Comparison of ENCODE assay signal across 17 cellular contexts in the genomic region with DNA sequence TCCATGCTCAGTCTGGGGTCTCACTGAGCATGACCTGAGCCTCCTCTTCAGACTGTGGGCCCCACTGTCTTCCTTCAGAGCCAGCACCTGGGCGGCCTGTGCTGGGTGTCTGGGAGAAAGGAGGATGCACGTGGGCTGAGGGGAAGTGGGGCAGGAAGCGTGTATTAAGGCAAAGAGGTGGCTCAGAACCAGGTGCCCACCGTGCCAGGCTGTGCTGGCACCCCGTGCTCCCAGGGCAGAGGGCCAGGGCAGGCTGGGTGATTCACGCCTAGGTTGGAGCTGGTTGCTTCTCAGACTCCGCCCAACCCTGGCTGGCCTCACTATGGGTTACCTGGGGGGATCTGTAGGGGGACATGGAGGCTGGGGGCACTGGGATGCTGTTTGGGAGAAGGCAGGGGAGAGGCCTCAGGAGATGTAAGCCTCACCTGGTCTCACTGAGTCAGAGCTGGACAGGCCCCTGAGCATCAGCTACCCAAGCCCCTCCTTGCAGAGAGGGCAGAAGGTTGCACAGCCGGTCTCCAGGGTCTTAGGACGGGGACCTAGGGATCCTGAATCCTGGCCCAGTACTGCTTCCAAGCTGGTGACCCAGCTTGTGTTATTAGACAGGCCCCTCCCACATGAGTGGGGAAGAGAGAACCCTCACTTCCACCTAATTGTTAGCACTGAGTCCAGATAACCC. TPM values are rescaled to one million over a fixed set of nuclear protein-coding genes. Genes with fewer than 3 reads are reported as not detected.
DNase-seq lines count a peak whose midpoint lies in the region; ATAC-seq, FAIRE-seq and TF ChIP-seq lines count a peak whose summit lies in the region.
"Had no signal": no experiment of that assay in that cellular context is flagged by ENCODE, and none has a peak within 500 bp of the region (broad histone marks: within the 10 kb centered on the region; RNA-seq: fewer than 3 reads in every experiment).

No MANE protein-coding gene starts in this region.

- no peak overlapping the region for H3K56ac ChIP-seq in H1 (replicated peaks; ENCODE audit: insufficient read length, low read depth, low read length)

- no peak overlapping the region for H3K4ac ChIP-seq in H1 (replicated peaks; ENCODE audit: insufficient read length, low read depth, low read length)

- no peak overlapping the region for H2BK15ac ChIP-seq in H1 (ENCODE audit: low read length)

- no peaks in the 10 kb centered on the region for H3K36me3 ChIP-seq in HEK293 (ENCODE audit: control insufficient read depth in 2 of 2, insufficient read depth in 1 of 2, low read length in 2 of 2)
- no peaks in the 10 kb centered on the region for H3K36me3 ChIP-seq in H1 (ENCODE audit: control insufficient read depth in 2 of 4, insufficient read depth in 4 of 4, low read length in 3 of 4)
- no peaks in the 10 kb centered on the region for H3K36me3 ChIP-seq in osteoblast (ENCODE audit: insufficient read depth, low read length)
- H3K36me3 ChIP-seq: heart right ventricle had no signal

- TF ChIP-seq POLR2A in H1 (IDR thresholded peaks at IDR 0.05; ENCODE audit: control extremely low read depth in 1 of 2, low read depth in 2 of 2, low read length in 2 of 2) = no peak

- ATAC-seq in GM19324 (IDR thresholded peaks at IDR 0.05; ENCODE audit: low FRiP score, unreplicated experiment) = no peak
- ATAC-seq in GM18520 (IDR thresholded peaks at IDR 0.05; ENCODE audit: unreplicated experiment) = no peak
- ATAC-seq: heart right ventricle, mucosa of descending colon had no signal

- no peak overlapping the region for H3K9ac ChIP-seq in H1 (replicated peaks in 1 of 4; ENCODE audit: extremely low read depth in 1 of 4, low read depth in 3 of 4, low read length in 3 of 4)

- no peak overlapping the region for H2BK20ac ChIP-seq in H1 (ENCODE audit: low read length)

- H3K18ac ChIP-seq in H1 (ENCODE audit: extremely low read depth, low read length) = no peak overlapping the region

- no peak for TF ChIP-seq RAD21 in H1 (IDR thresholded peaks at IDR 0.05 in 1 of 2, conservative IDR thresholded peaks at IDR 0.05 in 1 of 2; ENCODE audit: low read depth in 2 of 2, low read length in 2 of 2)

- no peaks in the 10 kb centered on the region for H4K20me1 ChIP-seq in H1 (replicated peaks in 1 of 2; ENCODE audit: control insufficient read depth in 1 of 2, insufficient read depth in 2 of 2, low read length in 2 of 2)
- H4K20me1 ChIP-seq in osteoblast (ENCODE audit: insufficient read depth, low read length) = no peaks in the 10 kb centered on the region

- no peak overlapping the region for H4K8ac ChIP-seq in H1 (ENCODE audit: extremely low read depth, insufficient read depth, low read length)

- H4K91ac ChIP-seq in H1 (replicated peaks; ENCODE audit: insufficient read length, low read length) = no peak overlapping the region

- H3K23ac ChIP-seq in H1 (ENCODE audit: insufficient read length) = no peak overlapping the region

- H3K4me2 ChIP-seq in H1 (ENCODE audit: insufficient read depth in 1 of 2, low read depth in 2 of 2, low read length in 2 of 2) (no peak overlapping the region), osteoblast (ENCODE audit: insufficient read depth, low read length) (no peak overlapping the region)

- no peaks in the 10 kb centered on the region for H3K23me2 ChIP-seq in H1 (ENCODE audit: low read depth, low read length)

- H2BK120ac ChIP-seq in H1 (replicated peaks; ENCODE audit: low read depth, low read length) = no peak overlapping the region

- H3K79me2 ChIP-seq in H1 (ENCODE audit: control insufficient read depth in 1 of 2, insufficient read depth in 2 of 2, low read length in 2 of 2) = no peaks in the 10 kb centered on the region
- H3K79me2 ChIP-seq in osteoblast (ENCODE audit: insufficient read depth, low read length) = no peaks in the 10 kb centered on the region

- no peak overlapping the region for H4K5ac ChIP-seq in H1 (ENCODE audit: insufficient read length, low read depth, low read length)

- H3K27me3 ChIP-seq in H1 (replicated peaks in 1 of 4; ENCODE audit: control insufficient read depth in 3 of 4, extremely low read depth in 1 of 4, insufficient read depth in 3 of 4, low read length in 3 of 4) (no peaks in the 10 kb centered on the region), osteoblast (ENCODE audit: insufficient read depth, low read length) (no peaks in the 10 kb centered on the region)

- no peak for TF ChIP-seq CTCF in HEK293 (tag by site-specific recombination; IDR thresholded peaks at IDR 0.05)
- no peak for TF ChIP-seq CTCF in H1 (IDR thresholded peaks at IDR 0.05; ENCODE audit: control extremely low read depth in 1 of 3, insufficient read depth in 1 of 3, low read depth in 1 of 3, low read length in 3 of 3)
- no peak for TF ChIP-seq CTCF in osteoblast (IDR thresholded peaks at IDR 0.05; ENCODE audit: extremely low read depth, low read depth, low read length)

- DNase-seq in A172 (ENCODE audit: low spot score) = peak; percentile 43
- DNase-seq in H1 (ENCODE audit: low read depth in 1 of 2, low spot score in 2 of 2) = no peak
- no peak for DNase-seq in osteoblast (ENCODE audit: insufficient read length, low spot score, missing footprints)
- no peak for DNase-seq in SW 1271 (lab: John Stamatoyannopoulos, UW)
- DNase-seq in kidney tubule cell (ENCODE audit: low spot score) = no peak
- DNase-seq: activated CD4-positive, alpha-beta memory T cell treated with anti-CD3 and anti-CD28 coated beads, Interleukin-2, amount 10 ng/mL, durations not matched to agents 7 days and 5 days; DMS 273 treated with DMSO at 0.1 percent for 48 hours; heart right ventricle; mucosa of descending colon; NCI-H2081; NCI-H526 treated with DMSO at 0.1 percent for 48 hours; occipital lobe had no signal

- no peak overlapping the region for H2AFZ ChIP-seq in H1 (ENCODE audit: low read length)
- peak overlapping the region; percentile 59 for H2AFZ ChIP-seq in osteoblast (ENCODE audit: low read length)

- CTCF ChIA-PET in HEK293 (lab: Yijun Ruan, JAX) (no interaction called here), H1 (lab: Charles Lee; ENCODE audit: partially characterized antibody) (interaction anchor here (1.0 to 2.8 kb wide), 7 partner anchors 10 to 88 kb away, joined by 3 to 14 read pairs (median 4); no protein-coding TSS in a partner anchor)

- no peak for TF ChIP-seq EP300 in H1 (IDR thresholded peaks at IDR 0.05; ENCODE audit: borderline replicate concordance in 1 of 2, low read depth in 2 of 2, low read length in 2 of 2)

- no peak overlapping the region for H3K14ac ChIP-seq in H1 (ENCODE audit: insufficient read length)

- 73% methylated on average over 8 of the region's 9 CpGs; no CpG with 5 or more reads in 1 of the 2 experiments for WGBS in H1 (ENCODE audit: extremely low coverage in 1 of 2, insufficient coverage in 1 of 2, insufficient read length in 1 of 2, insufficient replicate concordance in 2 of 2, low coverage in 1 of 2, low lambda C conversion rate in 2 of 2, missing lambda C conversion rate in 1 of 2), 2 experiments

- H2BK12ac ChIP-seq in H1 (ENCODE audit: low read depth, low read length) = no peak overlapping the region

- H3K4me1 ChIP-seq in HEK293 (ENCODE audit: control insufficient read depth, insufficient read depth, low read length) (no peaks in the 10 kb centered on the region), H1 (replicated peaks in 1 of 4; ENCODE audit: control insufficient read depth in 3 of 4, insufficient read depth in 4 of 4, low read length in 3 of 4) (peaks cover 0 to 6% (median 2%) of the 10 kb centered on the region in 4 experiments; a peak in 4 of 7 replicates), osteoblast (ENCODE audit: insufficient read depth, low read length) (peaks cover 21% of the 10 kb centered on the region)

- H3K4me3 ChIP-seq in HEK293 (ENCODE audit: low read depth, low read length) = no peak overlapping the region
- H3K4me3 ChIP-seq in H1 (ENCODE audit: extremely low read depth in 1 of 4, insufficient read depth in 2 of 4, low read depth in 3 of 4, low read length in 4 of 4) = no peak overlapping the region
- H3K4me3 ChIP-seq in osteoblast (ENCODE audit: insufficient read depth, low read length) = no peak overlapping the region
- H3K4me3 ChIP-seq: heart right ventricle, mucosa of descending colon had no signal

- H3K9me3 ChIP-seq in HEK293 (ENCODE audit: control insufficient read depth, insufficient read depth, low read depth, low read length) (no peaks in the 10 kb centered on the region), H1 (ENCODE audit: insufficient read depth in 2 of 2, low read depth in 1 of 2, low read length in 1 of 2) (peaks cover 2 to 3% of the 10 kb centered on the region in 2 experiments; a peak in 1 of 4 replicates), osteoblast (ENCODE audit: low read depth, low read length) (peaks cover 6% of the 10 kb centered on the region)
- H3K9me3 ChIP-seq: mucosa of descending colon had no signal

- FAIRE-seq in H1 (lab: Jason Lieb, UNC) = no peak
- FAIRE-seq: kidney had no signal

- POLR2A ChIA-PET in HEK293 (lab: Yijun Ruan, JAX) (interaction anchor here (1.7 kb wide), 1 partner anchor 26 kb away, joined by 11 read pairs; no protein-coding TSS in a partner anchor), H1 (lab: Charles Lee; ENCODE audit: partially characterized antibody) (interaction anchor here (1.0 kb wide), 1 partner anchor 11 kb away, joined by 3 read pairs; no protein-coding TSS in a partner anchor)

- H3K27ac ChIP-seq in HEK293 (ENCODE audit: extremely low read depth, low read depth, low read length) = no peak overlapping the region
- H3K27ac ChIP-seq in H1 (ENCODE audit: low read depth, low read length) = no peak overlapping the region
- H3K27ac ChIP-seq in osteoblast (ENCODE audit: low read depth, low read length) = no peak overlapping the region
- H3K27ac ChIP-seq: heart right ventricle had no signal

- H2AK5ac ChIP-seq in H1 (ENCODE audit: low read depth, low read length) = no peak overlapping the region

- H2BK5ac ChIP-seq in H1 (ENCODE audit: low read depth, low read length) = peak overlapping the region; percentile 35

- no peaks in the 10 kb centered on the region for H3K79me1 ChIP-seq in H1 (ENCODE audit: low read depth, low read length)

TF ChIP-seq in HEK293, 187 proteins besides CTCF, POLR2A, EP300 and RAD21 (continues in another document):
- TF ChIP-seq ZNF530 (tag by site-specific recombination; IDR thresholded peaks at IDR 0.05; ENCODE audit: low read depth) = no peak
- TF ChIP-seq ZFHX2 (tag by site-specific recombination; conservative IDR thresholded peaks at IDR 0.05) = no peak

TF ChIP-seq in H1, 55 proteins besides CTCF, POLR2A, EP300 and RAD21 (continues in another document):
- no peak for TF ChIP-seq HDAC2 (IDR thresholded peaks at IDR 0.05; ENCODE audit: borderline replicate concordance in 1 of 2, low read depth in 2 of 2, low read length in 2 of 2)

RNA-seq across cellular contexts. Expression of a gene that starts 18.6 kb away (rescaled TPM):
- total RNA-seq in A172 (2014; rRNA removed; shearing (Covaris generic)) = 1.7 and 3.5 TPM in 2 replicates
- total RNA-seq in H1 (2021; fragmentation: NEBNext Ultra II Directional; extraction: Animal tissue kit (Norgen Biotek cat#: 25700)) = 0.30 and 0.33 TPM in 2 replicates
- polyA plus RNA-seq in H1 (2011; rRNA removed) = 0.20 and 0.38 TPM in 2 replicates
- polyA plus RNA-seq in H1 (2011; cell fraction: cytosol; rRNA removed) = 0.22 TPM
- polyA plus RNA-seq in H1 (2011; cell fraction: nucleus; rRNA removed) = 0.40 TPM
- polyA plus RNA-seq in H1 (2012, experiment 1 of 2) = 0.20 to 0.45 TPM (median 0.29 TPM) in 4 replicates
- 0.24 TPM for polyA plus RNA-seq in H1 (2012, experiment 2 of 2)
- 0.41 TPM for polyA plus RNA-seq in H1 (2013, experiment 1 of 2)
- polyA plus RNA-seq in H1 (2013, experiment 2 of 2) = 0.31 TPM
- 0.20 and 0.35 TPM in 2 replicates for polyA minus RNA-seq in H1 (2011; rRNA and poly(A)+ RNA removed)
- not detected for polyA minus RNA-seq in H1 (2011; cell fraction: cytosol; rRNA and poly(A)+ RNA removed)
- not detected for polyA minus RNA-seq in H1 (2011; cell fraction: nucleus; rRNA and poly(A)+ RNA removed)
- total RNA-seq in osteoblast = under 0.01 TPM in 2 replicates
- total RNA-seq: activated CD4-positive, alpha-beta memory T cell treated with anti-CD3 and anti-CD28 coated beads, Interleukin-2, amount 10 ng/mL, durations not matched to agents 7 days and 5 days; activated T-helper 2 cell treated with anti-CD3 and anti-CD28 coated beads, Interferon-gamma antibody, Interleukin-2, Interleukin-4, amounts not matched to agents 10 μg/mL and 5 μg/mL and 100 μg/mL, durations not matched to agents 14 hours and 24 hours and 36 hours; heart right ventricle; occipital lobe had no signal
